15 cellular contexts compared by ENCODE assay signal in the genomic region with DNA sequence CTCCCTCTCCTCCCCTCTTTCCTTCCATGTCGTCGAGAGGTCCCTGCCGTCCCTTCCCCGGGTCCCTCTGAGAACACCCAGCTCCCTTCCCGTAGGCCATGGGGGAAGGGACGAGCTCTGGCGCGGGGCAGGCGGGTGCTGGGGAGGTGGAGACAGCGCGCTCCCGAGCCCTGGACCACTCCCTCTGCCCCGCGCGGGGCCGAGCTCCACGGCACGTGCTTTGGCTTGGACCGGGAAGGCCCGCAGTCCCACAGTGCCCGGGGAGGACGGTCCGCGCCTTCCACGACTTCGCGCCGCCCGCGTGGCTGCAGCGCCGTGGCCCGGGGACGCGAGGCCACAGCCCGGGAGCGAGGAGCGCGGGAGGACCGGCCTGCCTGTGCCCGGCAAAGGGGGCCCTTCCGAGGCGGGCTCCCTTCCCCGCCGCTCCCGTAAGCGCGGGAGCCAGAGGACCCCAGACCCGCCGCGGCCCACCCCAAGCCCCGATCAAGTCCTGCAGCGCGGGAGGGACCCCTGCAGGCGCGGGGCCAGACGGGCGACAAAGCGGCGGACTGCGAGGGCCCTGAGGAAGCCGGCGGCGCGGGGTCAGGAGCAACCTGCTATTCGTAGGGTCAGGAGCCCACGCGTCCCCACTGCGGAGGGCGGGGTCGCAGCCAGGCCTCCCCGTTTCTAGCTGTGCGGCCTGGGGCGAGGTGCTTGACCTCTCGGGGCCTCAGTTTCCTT.
DNase-seq lines count a peak whose midpoint lies in the region; ATAC-seq, FAIRE-seq and TF ChIP-seq lines count a peak whose summit lies in the region.
"Had no signal": no experiment of that assay in that cellular context is flagged by ENCODE, and none has a peak within 500 bp of the region (broad histone marks: within the 10 kb centered on the region; RNA-seq: fewer than 3 reads in every experiment).

No MANE protein-coding gene starts in this region.

- H3K4me1 ChIP-seq in right atrium auricular region = peaks cover 0 to 30% of the 10 kb centered on the region in 2 donors
- no peaks in the 10 kb centered on the region for H3K4me1 ChIP-seq in HepG2 (ENCODE audit: insufficient read depth, low read length)
- H3K4me1 ChIP-seq: HAP-1 had no signal

- H4K20me1 ChIP-seq in HepG2 (ENCODE audit: insufficient read depth, low read length) = peaks cover 5% of the 10 kb centered on the region; the same call in 1 of the 2 replicates

- no TSS peak for BruUV-seq in HepG2 (replicated peaks; lab: Mats Ljungman, UMichigan)

- peaks cover 72% of the 10 kb centered on the region for H3K27me3 Mint-ChIP-seq in WTC11 (ENCODE audit: low read depth)

- ATAC-seq in WTC11 = peak; percentile 17
- peak; percentile 37 for ATAC-seq in omental fat pad (ENCODE audit: low FRiP score)
- ATAC-seq in HepG2 = no peak

- peak overlapping the region; percentile 36 for H3K4me3 ChIP-seq in AG04449 (ENCODE audit: low read depth, low read length)
- H3K4me3 ChIP-seq in right atrium auricular region = peak overlapping the region in 1 of 2 donors; percentile 20
- H3K4me3 ChIP-seq in HepG2 (replicated peaks in 1 of 3; ENCODE audit: insufficient read depth in 1 of 3, low read depth in 2 of 3, low read length in 3 of 3) = no peak overlapping the region
- H3K4me3 ChIP-seq: HAP-1 had no signal

- TF ChIP-seq POLR2A in HepG2 (IDR thresholded peaks at IDR 0.05; ENCODE audit: insufficient read depth in 1 of 2, low read depth in 2 of 2, low read length in 2 of 2) = no peak

- peak overlapping the region; percentile 34; the same call in 1 of the 2 replicates for H3K4me3 Mint-ChIP-seq in WTC11
- H3K4me3 Mint-ChIP-seq: activated T-cell treated with anti-CD3 and anti-CD28 coated beads, Interleukin-2, amount 50 U/mL, for 4 hours; natural killer cell treated with Interleukin-12 subunit alpha and Interleukin-12 subunit beta and Interleukin-15 and Interleukin-18, amount 100 ng/mL, for 72 hours had no signal

- CTCF ChIA-PET in AG04449 (lab: Yijun Ruan, JAX) (interaction anchor here (0.7 to 5.4 kb wide), 17 partner anchors 8 to 289 kb away, joined by 3 to 55 read pairs (median 3); no protein-coding TSS in a partner anchor), WTC11 (lab: Charles Lee) (interaction anchor here (0.6 to 7.3 kb wide), 24 partner anchors 12 to 292 kb away, joined by 3 to 69 read pairs (median 4); a partner anchor contains a TSS), HepG2 (lab: Yijun Ruan, JAX; ENCODE audit: low intra/inter-chr PET ratio, low total read pairs) (no interaction called here)

- no peak overlapping the region for H3K27ac Mint-ChIP-seq in WTC11
- H3K27ac Mint-ChIP-seq: natural killer cell treated with Interleukin-12 subunit alpha and Interleukin-12 subunit beta and Interleukin-15 and Interleukin-18, amount 100 ng/mL, for 72 hours had no signal

- no peaks in the 10 kb centered on the region for H3K9me3 Mint-ChIP-seq in WTC11
- H3K9me3 Mint-ChIP-seq: activated T-cell treated with anti-CD3 and anti-CD28 coated beads, Interleukin-2, amount 50 U/mL, for 4 hours; natural killer cell treated with Interleukin-12 subunit alpha and Interleukin-12 subunit beta and Interleukin-15 and Interleukin-18, amount 100 ng/mL, for 72 hours had no signal

- H3K36me3 Mint-ChIP-seq in WTC11 = no peaks in the 10 kb centered on the region
- H3K36me3 Mint-ChIP-seq: natural killer cell treated with Interleukin-12 subunit alpha and Interleukin-12 subunit beta and Interleukin-15 and Interleukin-18, amount 100 ng/mL, for 72 hours had no signal

- H3K27ac ChIP-seq in right atrium auricular region = no peak overlapping the region
- no peak overlapping the region for H3K27ac ChIP-seq in HepG2 (ENCODE audit: extremely low read length, insufficient read depth, low read length)
- H3K27ac ChIP-seq: KMS-11 had no signal

- no peaks in the 10 kb centered on the region for H3K27me3 ChIP-seq in right atrium auricular region
- peaks cover 1 to 23% of the 10 kb centered on the region in 2 experiments; a peak in 3 of 5 replicates for H3K27me3 ChIP-seq in HepG2 (ENCODE audit: control insufficient read depth in 1 of 2, insufficient read depth in 2 of 2, low read length in 2 of 2)

- no peak for TF ChIP-seq RAD21 in HepG2 (CRISPR knock-in tag; IDR thresholded peaks at IDR 0.05)

- TF ChIP-seq EP300 in HepG2 (IDR thresholded peaks at IDR 0.05; ENCODE audit: low read depth in 2 of 2, low read length in 2 of 2) (no peak), HepG2 (CRISPR knock-in tag; IDR thresholded peaks at IDR 0.05; ENCODE audit: borderline replicate concordance) (no peak)

- H3K79me2 ChIP-seq in HepG2 (ENCODE audit: insufficient read depth, low read length) = no peaks in the 10 kb centered on the region

- peaks cover 21% of the 10 kb centered on the region for H3K4me1 Mint-ChIP-seq in WTC11

- POLR2A ChIA-PET in AG04449 (lab: Yijun Ruan, JAX) (no interaction called here), WTC11 (lab: Charles Lee) (interaction anchor here (0.7 kb wide), 1 partner anchor 37 kb away, joined by 4 read pairs; no protein-coding TSS in a partner anchor), HepG2 (lab: Yijun Ruan, JAX) (no interaction called here)

- FAIRE-seq in HepG2 (lab: Jason Lieb, UNC) = no peak

- H3K36me3 ChIP-seq in right atrium auricular region = no peaks in the 10 kb centered on the region
- H3K36me3 ChIP-seq in HepG2 (replicated peaks in 1 of 2; ENCODE audit: control insufficient read depth in 1 of 2, insufficient read depth in 2 of 2, low read length in 2 of 2) = no peaks in the 10 kb centered on the region
- H3K36me3 ChIP-seq: HAP-1 had no signal

- H3K9ac ChIP-seq in HepG2 (ENCODE audit: insufficient read depth, low read depth, low read length) = no peak overlapping the region
- H3K9ac ChIP-seq: KMS-11 had no signal

- no peak for TF ChIP-seq CTCF in AG04449 (IDR thresholded peaks at IDR 0.05; ENCODE audit: insufficient read depth, low read length, missing control alignments)
- TF ChIP-seq CTCF in WTC11 (IDR thresholded peaks at IDR 0.05) = no peak
- no peak for TF ChIP-seq CTCF in right atrium auricular region (IDR thresholded peaks at IDR 0.05)
- TF ChIP-seq CTCF in omental fat pad (IDR thresholded peaks at IDR 0.05) = no peak
- no peak for TF ChIP-seq CTCF in HepG2 (CRISPR knock-in tag; IDR thresholded peaks at IDR 0.05)

- no peak overlapping the region for H2AFZ ChIP-seq in HepG2 (ENCODE audit: low read length)

- H3K9me3 ChIP-seq in right atrium auricular region (no peaks in the 10 kb centered on the region), HepG2 (ENCODE audit: low read length) (no peaks in the 10 kb centered on the region)
- H3K9me3 ChIP-seq: HAP-1 had no signal

- no peak overlapping the region for H3K4me2 ChIP-seq in HepG2 (ENCODE audit: low read depth, low read length)
- H3K4me2 ChIP-seq: KMS-11 had no signal

- intact Hi-C loops in HepG2 (cut with micrococcal nuclease; ENCODE audit: unreplicated experiment) = loop anchor here (10.0 kb wide), 1 partner anchor 222 kb away; no protein-coding TSS in a partner anchor

- no peak for DNase-seq in AG04449 (ENCODE audit: low read depth, low spot score)
- DNase-seq in WTC11 (ENCODE audit: low spot score) = peak; percentile 48
- DNase-seq in right atrium auricular region (ENCODE audit: low spot score) = peak; percentile 51
- DNase-seq in omental fat pad (ENCODE audit: low spot score) = no peak
- DNase-seq in NCI-H2171 treated with DMSO at 0.1 percent for 48 hours (lab: John Stamatoyannopoulos, UW) = no peak
- DNase-seq in HepG2 (ENCODE audit: low spot score) = no peak
- no peak for DNase-seq in stimulated activated CD4-positive, alpha-beta T cell treated with anti-CD3 and anti-CD28 coated beads, Interleukin-4, amount 100 ng/mL, for 24 hours
- no peak for DNase-seq in NCI-H69 (lab: John Stamatoyannopoulos, UW)
- DNase-seq: activated T-cell treated with anti-CD3 and anti-CD28 coated beads, Interleukin-2, amount 50 U/mL, for 4 hours; amniotic stem cell; NCI-H187; NCI-H748 treated with DMSO at 0.1 percent for 48 hours had no signal

- in situ Hi-C loops in HepG2 (cut with HindIII; ENCODE audit: extremely low pct_ligation_motif_present, low pct_unique_long_range_greater_than_20kb) = loop anchor here (5.0 kb wide), 1 partner anchor 289 kb away; no protein-coding TSS in a partner anchor

- 93% methylated on average over 70 of the region's 75 CpGs for WGBS in HepG2 (ENCODE audit: low lambda C conversion rate)

TF ChIP-seq in HepG2, 621 proteins besides CTCF, POLR2A, EP300 and RAD21 (continues in another document):
- TF ChIP-seq, protein P1, sequence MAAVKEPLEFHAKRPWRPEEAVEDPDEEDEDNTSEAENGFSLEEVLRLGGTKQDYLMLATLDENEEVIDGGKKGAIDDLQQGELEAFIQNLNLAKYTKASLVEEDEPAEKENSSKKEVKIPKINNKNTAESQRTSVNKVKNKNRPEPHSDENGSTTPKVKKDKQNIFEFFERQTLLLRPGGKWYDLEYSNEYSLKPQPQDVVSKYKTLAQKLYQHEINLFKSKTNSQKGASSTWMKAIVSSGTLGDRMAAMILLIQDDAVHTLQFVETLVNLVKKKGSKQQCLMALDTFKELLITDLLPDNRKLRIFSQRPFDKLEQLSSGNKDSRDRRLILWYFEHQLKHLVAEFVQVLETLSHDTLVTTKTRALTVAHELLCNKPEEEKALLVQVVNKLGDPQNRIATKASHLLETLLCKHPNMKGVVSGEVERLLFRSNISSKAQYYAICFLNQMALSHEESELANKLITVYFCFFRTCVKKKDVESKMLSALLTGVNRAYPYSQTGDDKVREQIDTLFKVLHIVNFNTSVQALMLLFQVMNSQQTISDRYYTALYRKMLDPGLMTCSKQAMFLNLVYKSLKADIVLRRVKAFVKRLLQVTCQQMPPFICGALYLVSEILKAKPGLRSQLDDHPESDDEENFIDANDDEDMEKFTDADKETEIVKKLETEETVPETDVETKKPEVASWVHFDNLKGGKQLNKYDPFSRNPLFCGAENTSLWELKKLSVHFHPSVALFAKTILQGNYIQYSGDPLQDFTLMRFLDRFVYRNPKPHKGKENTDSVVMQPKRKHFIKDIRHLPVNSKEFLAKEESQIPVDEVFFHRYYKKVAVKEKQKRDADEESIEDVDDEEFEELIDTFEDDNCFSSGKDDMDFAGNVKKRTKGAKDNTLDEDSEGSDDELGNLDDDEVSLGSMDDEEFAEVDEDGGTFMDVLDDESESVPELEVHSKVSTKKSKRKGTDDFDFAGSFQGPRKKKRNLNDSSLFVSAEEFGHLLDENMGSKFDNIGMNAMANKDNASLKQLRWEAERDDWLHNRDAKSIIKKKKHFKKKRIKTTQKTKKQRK (IDR thresholded peaks at IDR 0.05; ENCODE audit: low read length) = no peak
- TF ChIP-seq, protein P2, sequence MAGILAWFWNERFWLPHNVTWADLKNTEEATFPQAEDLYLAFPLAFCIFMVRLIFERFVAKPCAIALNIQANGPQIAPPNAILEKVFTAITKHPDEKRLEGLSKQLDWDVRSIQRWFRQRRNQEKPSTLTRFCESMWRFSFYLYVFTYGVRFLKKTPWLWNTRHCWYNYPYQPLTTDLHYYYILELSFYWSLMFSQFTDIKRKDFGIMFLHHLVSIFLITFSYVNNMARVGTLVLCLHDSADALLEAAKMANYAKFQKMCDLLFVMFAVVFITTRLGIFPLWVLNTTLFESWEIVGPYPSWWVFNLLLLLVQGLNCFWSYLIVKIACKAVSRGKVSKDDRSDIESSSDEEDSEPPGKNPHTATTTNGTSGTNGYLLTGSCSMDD (CRISPR knock-in tag; IDR thresholded peaks at IDR 0.05) = no peak
- TF ChIP-seq MBNL3 (CRISPR knock-in tag; conservative IDR thresholded peaks at IDR 0.05) (no peak), ZNF703 (CRISPR knock-in tag; IDR thresholded peaks at IDR 0.05; ENCODE audit: borderline replicate concordance) (no peak)

Comparison
In these comparisons a context has a peak if more than half of its experiments do, and no peak if none do; other contexts are left out.
1. DNase-seq: peak in WTC11 (single experiment) and right atrium auricular region (single experiment); none in AG04449 (single experiment), omental fat pad (single experiment), NCI-H2171 treated with DMSO at 0.1 percent for 48 hours (single experiment), HepG2 (single experiment), stimulated activated CD4-positive, alpha-beta T cell treated with anti-CD3 and anti-CD28 coated beads, Interleukin-4, amount 100 ng/mL, for 24 hours (single experiment) and NCI-H69 (single experiment).